8 cellular contexts compared by ENCODE assay signal in the genomic region with DNA sequence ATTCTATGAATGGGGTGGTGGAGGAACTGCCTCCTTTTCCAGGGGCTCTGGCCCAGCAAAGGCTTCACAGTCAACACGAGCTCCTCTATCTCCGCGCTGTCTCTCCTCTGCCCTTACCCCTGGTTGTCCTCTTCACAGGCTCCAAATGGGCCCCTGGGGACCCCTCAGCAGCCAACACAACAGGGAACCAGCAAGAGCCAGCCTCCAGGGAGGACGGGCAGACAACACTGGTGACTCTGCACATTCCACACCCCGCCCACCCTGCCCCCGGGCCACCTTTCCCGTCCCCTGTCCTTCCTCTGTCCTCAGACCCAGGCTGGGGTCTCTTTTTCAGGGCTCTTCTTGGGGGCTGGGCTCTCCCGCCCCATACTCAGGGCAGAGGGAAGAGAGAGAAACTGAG. TPM values are rescaled to one million over a fixed set of nuclear protein-coding genes. Genes with fewer than 3 reads are reported as not detected.
A peak's percentile ranks its signal among the peaks of the same experiment; 100 is the strongest.
DNase-seq lines count a peak whose midpoint lies in the region; ATAC-seq and TF ChIP-seq lines count a peak whose summit lies in the region.

No MANE protein-coding gene starts in this region.

- no peaks in the 10 kb centered on the region for H3K36me3 Mint-ChIP-seq in stimulated activated effector memory CD8-positive, alpha-beta T cell treated with anti-CD3 and anti-CD28 coated beads, Interleukin-12 subunit alpha, Interleukin-12 subunit beta, amount 100 ng/mL, for 72 hours

- H3K4me1 ChIP-seq in RWPE2 (ENCODE audit: insufficient read depth, poor library complexity, severe bottlenecking) (no peaks in the 10 kb centered on the region), left ventricle myocardium inferior (peaks cover 31% of the 10 kb centered on the region)

- H3K27ac ChIP-seq in RWPE2 (ENCODE audit: poor library complexity, severe bottlenecking) = no peak overlapping the region
- peak overlapping the region; percentile 46 for H3K27ac ChIP-seq in left ventricle myocardium inferior (replicated peaks)

- no peaks in the 10 kb centered on the region for H3K9me3 Mint-ChIP-seq in stimulated activated effector memory CD8-positive, alpha-beta T cell treated with anti-CD3 and anti-CD28 coated beads, Interleukin-12 subunit alpha, Interleukin-12 subunit beta, amount 100 ng/mL, for 72 hours

- H3K27me3 ChIP-seq in RWPE2 (ENCODE audit: insufficient read depth, poor library complexity, severe bottlenecking) = no peaks in the 10 kb centered on the region
- peaks cover 27% of the 10 kb centered on the region for H3K27me3 ChIP-seq in left ventricle myocardium inferior (ENCODE audit: low read depth)

- peak; percentile 11; the same call in 1 of the 3 replicates for ATAC-seq in RWPE2 (ENCODE audit: low read depth)
- ATAC-seq in stimulated activated effector memory CD8-positive, alpha-beta T cell treated with anti-CD3 and anti-CD28 coated beads, Interleukin-12 subunit alpha, Interleukin-12 subunit beta, amount 100 ng/mL, for 72 hours = no peak

- H3K9me3 ChIP-seq in RWPE2 (ENCODE audit: severe bottlenecking) (no peaks in the 10 kb centered on the region), left ventricle myocardium inferior (replicated peaks) (no peaks in the 10 kb centered on the region)

- peak overlapping the region; percentile 16 for H3K4me3 Mint-ChIP-seq in stimulated activated effector memory CD8-positive, alpha-beta T cell treated with anti-CD3 and anti-CD28 coated beads, Interleukin-12 subunit alpha, Interleukin-12 subunit beta, amount 100 ng/mL, for 72 hours

- TF ChIP-seq CTCF in RWPE2 (IDR thresholded peaks at IDR 0.05; ENCODE audit: poor library complexity, severe bottlenecking) = no peak
- TF ChIP-seq CTCF in left ventricle myocardium inferior (IDR thresholded peaks at IDR 0.05; ENCODE audit: borderline replicate concordance) = no peak

- H3K4me3 ChIP-seq in RWPE2 (ENCODE audit: severe bottlenecking) = no peak overlapping the region
- H3K4me3 ChIP-seq in left ventricle myocardium inferior = peak overlapping the region; percentile 48

- H3K27ac Mint-ChIP-seq in stimulated activated effector memory CD8-positive, alpha-beta T cell treated with anti-CD3 and anti-CD28 coated beads, Interleukin-12 subunit alpha, Interleukin-12 subunit beta, amount 100 ng/mL, for 72 hours = peak overlapping the region; percentile 58

- peak; percentile 62 to 80 for DNase-seq in NCI-H526 (lab: John Stamatoyannopoulos, UW)
- DNase-seq in NCI-H526 treated with DMSO at 0.1 percent for 48 hours (lab: John Stamatoyannopoulos, UW) = no peak
- DNase-seq in RWPE2 (ENCODE audit: low spot score) = no peak
- no peak for DNase-seq in left ventricle myocardium inferior
- DNase-seq in stimulated activated effector memory CD8-positive, alpha-beta T cell treated with anti-CD3 and anti-CD28 coated beads, Interleukin-12 subunit alpha, Interleukin-12 subunit beta, amount 100 ng/mL, for 72 hours (ENCODE audit: low spot score in 2 of 2) = no peak
- DNase-seq in COLO668 (lab: John Stamatoyannopoulos, UW; ENCODE audit: unreplicated experiment) = no peak
- DNase-seq in superior temporal gyrus (ENCODE audit: extremely low spot score) = no peak
- no peak for DNase-seq in HCEC 1CT

- intact Hi-C loops in left ventricle myocardium inferior (cut with micrococcal nuclease) = loop anchor here (2.0 kb wide), 1 partner anchor 65 kb away; no protein-coding TSS in a partner anchor

- no peaks in the 10 kb centered on the region for H3K36me3 ChIP-seq in RWPE2 (ENCODE audit: low read depth)
- H3K36me3 ChIP-seq in left ventricle myocardium inferior = no peaks in the 10 kb centered on the region

- H3K4me1 Mint-ChIP-seq in stimulated activated effector memory CD8-positive, alpha-beta T cell treated with anti-CD3 and anti-CD28 coated beads, Interleukin-12 subunit alpha, Interleukin-12 subunit beta, amount 100 ng/mL, for 72 hours = peaks cover 26% of the 10 kb centered on the region

RNA-seq across cellular contexts. Expression of a gene that starts 17.5 kb away (rescaled TPM):
- total RNA-seq in left ventricle myocardium inferior = 14.6 TPM

RNA-seq across cellular contexts. Expression of a gene that starts 56.0 kb away (rescaled TPM):
- total RNA-seq in left ventricle myocardium inferior = not detected

Comparison
In these comparisons a context has a peak if more than half of its experiments do, and no peak if none do; other contexts are left out.
1. DNase-seq: peak in NCI-H526 (2 of 2); none in NCI-H526 treated with DMSO at 0.1 percent for 48 hours (single experiment), RWPE2 (single experiment), left ventricle myocardium inferior (single experiment), stimulated activated effector memory CD8-positive, alpha-beta T cell treated with anti-CD3 and anti-CD28 coated beads, Interleukin-12 subunit alpha, Interleukin-12 subunit beta, amount 100 ng/mL, for 72 hours (0 of 2), COLO668 (single experiment), superior temporal gyrus (single experiment) and HCEC 1CT (single experiment).